Comparison of ENCODE assay signal across 17 cellular contexts in genomic region chr3:175007316-175007715, GRCh38.
A peak's percentile ranks its signal among the peaks of the same experiment; 100 is the strongest.
DNase-seq lines count a peak whose midpoint lies in the region; ATAC-seq and TF ChIP-seq lines count a peak whose summit lies in the region.
"Had no signal": no experiment of that assay in that cellular context is flagged by ENCODE, and none has a peak within 500 bp of the region (broad histone marks: within the 10 kb centered on the region; RNA-seq: fewer than 3 reads in every experiment).

No MANE protein-coding gene starts in this region.

- intact Hi-C loops in esophagus squamous epithelium (cut with DNase I) (no loop called here), CD14-positive monocyte (cut with micrococcal nuclease) (no loop called here)

- no peak for TF ChIP-seq CTCF in 22Rv1 (IDR thresholded peaks at IDR 0.05)
- TF ChIP-seq CTCF in fibroblast of the aortic adventitia (IDR thresholded peaks at IDR 0.05; ENCODE audit: insufficient read depth, low read length), result no peak
- no peak for TF ChIP-seq CTCF in esophagus squamous epithelium (IDR thresholded peaks at IDR 0.05)
- TF ChIP-seq CTCF in CD14-positive monocyte (IDR thresholded peaks at IDR 0.05), result no peak

- H3K4me1 ChIP-seq in adipocyte (ENCODE audit: control insufficient read depth, insufficient read depth, low read length) (peaks cover 2% of the 10 kb centered on the region), esophagus squamous epithelium (no peaks in the 10 kb centered on the region)
- H3K4me1 ChIP-seq: BLaER1 had no signal

- no peaks in the 10 kb centered on the region for H3K4me1 Mint-ChIP-seq in CD14-positive monocyte
- H3K4me1 Mint-ChIP-seq: CD4-positive, CD25-positive, alpha-beta regulatory T cell; GM23338; IgD-negative memory B cell had no signal

- no peaks in the 10 kb centered on the region for H3K27me3 Mint-ChIP-seq in CD14-positive monocyte (ENCODE audit: low read depth in 3 of 3)
- H3K27me3 Mint-ChIP-seq: CD4-positive, CD25-positive, alpha-beta regulatory T cell; IgD-negative memory B cell had no signal

- H3K27me3 ChIP-seq in adipocyte (replicated peaks; ENCODE audit: control insufficient read depth, insufficient read depth, low read length) (no peaks in the 10 kb centered on the region), esophagus squamous epithelium (no peaks in the 10 kb centered on the region)
- H3K27me3 ChIP-seq: BLaER1 had no signal

- H3K36me3 Mint-ChIP-seq in CD14-positive monocyte, result no peaks in the 10 kb centered on the region
- H3K36me3 Mint-ChIP-seq: CD4-positive, CD25-positive, alpha-beta regulatory T cell; IgD-negative memory B cell had no signal

- H3K9me3 ChIP-seq in adipocyte (ENCODE audit: control insufficient read depth, low read length) (no peaks in the 10 kb centered on the region), esophagus squamous epithelium (no peaks in the 10 kb centered on the region)
- H3K9me3 ChIP-seq: BLaER1 had no signal

- peaks cover 0 to 8% (median 1%) of the 10 kb centered on the region in 7 donors for H3K9me3 Mint-ChIP-seq in CD14-positive monocyte
- H3K9me3 Mint-ChIP-seq: GM23338 had no signal

- peak; percentile 58 for DNase-seq in M059J (ENCODE audit: low read depth)
- peak; percentile 81 for DNase-seq in adipocyte (ENCODE audit: low read depth)
- DNase-seq in fibroblast of the aortic adventitia (ENCODE audit: low read depth), result peak; percentile 6
- DNase-seq in SW 1271 (lab: John Stamatoyannopoulos, UW), result no peak
- no peak for DNase-seq in esophagus squamous epithelium (lab: John Stamatoyannopoulos, UW)
- no peak for DNase-seq in CD14-positive monocyte (ENCODE audit: low spot score)
- DNase-seq: 8988T; AML-193; CD4-positive, CD25-positive, alpha-beta regulatory T cell; DMS53; H7 had no signal

- H3K36me3 ChIP-seq in adipocyte (ENCODE audit: control insufficient read depth, insufficient read depth, low read length, severe bottlenecking), result no peaks in the 10 kb centered on the region
- H3K36me3 ChIP-seq in esophagus squamous epithelium, result no peaks in the 10 kb centered on the region
- H3K36me3 ChIP-seq: BLaER1 had no signal

- no peak overlapping the region for H3K27ac Mint-ChIP-seq in CD14-positive monocyte
- H3K27ac Mint-ChIP-seq: CD4-positive, CD25-positive, alpha-beta regulatory T cell; GM23338 had no signal

- no peak overlapping the region for H3K9ac ChIP-seq in adipocyte (ENCODE audit: low read length)
- H3K9ac ChIP-seq: BLaER1 had no signal

- H3K4me3 ChIP-seq in adipocyte (ENCODE audit: low read length) (no peak overlapping the region), fibroblast of the aortic adventitia (ENCODE audit: low read depth, low read length) (no peak overlapping the region), esophagus squamous epithelium (no peak overlapping the region)
- H3K4me3 ChIP-seq: BLaER1, GM12878, GM23338 had no signal

- 95% methylated on average over 1 of the region's 1 CpG for WGBS in esophagus squamous epithelium, 2 donors

- H3K27ac ChIP-seq in 22Rv1, result peak overlapping the region; percentile 81
- no peak overlapping the region for H3K27ac ChIP-seq in esophagus squamous epithelium
- H3K27ac ChIP-seq: BLaER1 had no signal

- no peak for TF ChIP-seq POLR2A in esophagus squamous epithelium (IDR thresholded peaks at IDR 0.05)

- ATAC-seq in HG03521 (IDR thresholded peaks at IDR 0.05; ENCODE audit: unreplicated experiment), result no peak
- ATAC-seq: GM12878, GM23338 had no signal

- H3K4me3 Mint-ChIP-seq in CD14-positive monocyte, result no peak overlapping the region
- H3K4me3 Mint-ChIP-seq: CD4-positive, CD25-positive, alpha-beta regulatory T cell; GM23338; IgD-negative memory B cell had no signal

Comparison
In these comparisons a context has a peak if more than half of its experiments do, and no peak if none do; other contexts are left out.
1. DNase-seq: peak in M059J (single experiment), adipocyte (single experiment) and fibroblast of the aortic adventitia (single experiment); none in SW 1271 (0 of 2), esophagus squamous epithelium (single experiment) and CD14-positive monocyte (single experiment).